ENCODE assay signal across 19 cellular contexts in the genomic region with DNA sequence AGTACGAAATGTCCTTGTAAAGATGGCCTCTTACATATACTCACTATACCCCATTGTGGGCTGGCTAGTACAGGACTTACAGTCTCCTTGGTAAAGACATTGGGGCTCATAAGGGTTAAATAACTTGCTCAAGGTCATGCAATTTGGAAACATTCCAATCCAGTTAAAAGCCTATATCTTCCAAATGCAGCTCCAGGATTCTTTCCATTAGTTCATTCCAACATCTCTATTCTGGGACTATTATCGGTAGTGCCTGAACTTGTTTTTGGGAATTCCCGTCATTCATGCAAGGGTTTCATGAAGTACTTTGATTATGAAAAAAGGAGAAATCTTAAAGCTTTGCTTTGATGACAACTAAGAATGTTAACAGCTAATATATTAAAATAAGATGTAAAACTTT.
DNase-seq lines count a peak whose midpoint lies in the region; ATAC-seq and TF ChIP-seq lines count a peak whose summit lies in the region.
"Had no signal": no experiment of that assay in that cellular context is flagged by ENCODE, and none has a peak within 500 bp of the region (broad histone marks: within the 10 kb centered on the region; RNA-seq: fewer than 3 reads in every experiment).

No MANE protein-coding gene starts in this region.

- H3K9me3 Mint-ChIP-seq in stimulated activated effector memory CD8-positive, alpha-beta T cell treated with anti-CD3 and anti-CD28 coated beads, Interleukin-12 subunit alpha, Interleukin-12 subunit beta, amount 100 ng/mL, for 72 hours: peaks cover 14% of the 10 kb centered on the region
- no peaks in the 10 kb centered on the region for H3K9me3 Mint-ChIP-seq in activated CD4-positive, alpha-beta T cell treated with anti-CD3 and anti-CD28 coated beads for 36 hours (ENCODE audit: low read depth)
- H3K9me3 Mint-ChIP-seq: CD8-positive, alpha-beta T cell had no signal

- peaks cover 2% of the 10 kb centered on the region for H3K27me3 Mint-ChIP-seq in activated CD4-positive, alpha-beta T cell treated with anti-CD3 and anti-CD28 coated beads for 36 hours
- H3K27me3 Mint-ChIP-seq: B cell; CD4-positive, CD25-positive, alpha-beta regulatory T cell had no signal

- no peak for DNase-seq in heart left ventricle
- no peak for DNase-seq in right atrium auricular region (ENCODE audit: low spot score)
- peak; percentile 6 to 15 for DNase-seq in foreskin keratinocyte
- DNase-seq in left ventricle myocardium superior: no peak
- no peak for DNase-seq in stimulated activated effector memory CD8-positive, alpha-beta T cell treated with anti-CD3 and anti-CD28 coated beads, Interleukin-12 subunit alpha, Interleukin-12 subunit beta, amount 100 ng/mL, for 72 hours (ENCODE audit: low spot score in 2 of 2)
- DNase-seq in activated CD4-positive, alpha-beta T cell treated with anti-CD3 and anti-CD28 coated beads for 36 hours: no peak
- DNase-seq: Caco-2; CD4-positive, CD25-positive, alpha-beta regulatory T cell; CD8-positive, alpha-beta T cell; DMS153; DND-41; GDM1; GM23248; H7; HCEC 1CT had no signal

- POLR2A ChIA-PET in activated CD4-positive, alpha-beta T cell treated with anti-CD3 and anti-CD28 coated beads for 36 hours (lab: Charles Lee): no interaction called here

- H3K4me3 ChIP-seq in heart left ventricle (no peak overlapping the region), right atrium auricular region (no peak overlapping the region)
- H3K4me3 ChIP-seq: BLaER1, GM12878, GM23248 had no signal

- peak overlapping the region in 9 of 12 donors; percentile 5 to 81 (median 60) for H3K27ac ChIP-seq in heart left ventricle
- H3K27ac ChIP-seq in right atrium auricular region: peak overlapping the region in 1 of 2 donors; percentile 45
- H3K27ac ChIP-seq in foreskin keratinocyte: no peak overlapping the region
- H3K27ac ChIP-seq: BLaER1, C4-2B, GM23248 had no signal

- intact Hi-C loops in heart left ventricle (cut with DNase I): loop anchor here (5.0 to 10.0 kb wide), 11 partner anchors 39 to 639 kb away; a partner anchor contains a TSS
- intact Hi-C loops in left ventricle myocardium superior (cut with micrococcal nuclease): loop anchor here (10.0 kb wide), 1 partner anchor 636 kb away; no protein-coding TSS in a partner anchor
- intact Hi-C loops in activated CD4-positive, alpha-beta T cell treated with anti-CD3 and anti-CD28 coated beads for 36 hours (cut with DNase I, micrococcal nuclease): loop anchor here (5.0 to 10.0 kb wide), 3 partner anchors 99 to 306 kb away; a partner anchor contains a TSS

- WGBS in heart left ventricle, 4 donors: 50 to 66% (median 59%) methylated on average over 3 of the region's 3 CpGs

- TF ChIP-seq CTCF in heart left ventricle (IDR thresholded peaks at IDR 0.05): no peak
- no peak for TF ChIP-seq CTCF in right atrium auricular region (IDR thresholded peaks at IDR 0.05)
- no peak for TF ChIP-seq CTCF in foreskin keratinocyte (conservative IDR thresholded peaks at IDR 0.05)

- H3K4me3 Mint-ChIP-seq in stimulated activated effector memory CD8-positive, alpha-beta T cell treated with anti-CD3 and anti-CD28 coated beads, Interleukin-12 subunit alpha, Interleukin-12 subunit beta, amount 100 ng/mL, for 72 hours: no peak overlapping the region
- H3K4me3 Mint-ChIP-seq in activated CD4-positive, alpha-beta T cell treated with anti-CD3 and anti-CD28 coated beads for 36 hours: no peak overlapping the region
- H3K4me3 Mint-ChIP-seq: B cell; CD4-positive, CD25-positive, alpha-beta regulatory T cell; CD8-positive, alpha-beta T cell had no signal

- H3K27me3 ChIP-seq in heart left ventricle (no peaks in the 10 kb centered on the region), right atrium auricular region (no peaks in the 10 kb centered on the region), foreskin keratinocyte (no peaks in the 10 kb centered on the region)
- H3K27me3 ChIP-seq: BLaER1 had no signal

- TF ChIP-seq POLR2A in heart left ventricle (IDR thresholded peaks at IDR 0.05): no peak

- H3K4me1 ChIP-seq in heart left ventricle: peaks cover 0 to 12% (median 1%) of the 10 kb centered on the region in 12 donors
- H3K4me1 ChIP-seq in right atrium auricular region: no peaks in the 10 kb centered on the region
- H3K4me1 ChIP-seq in foreskin keratinocyte: no peaks in the 10 kb centered on the region
- H3K4me1 ChIP-seq: BLaER1, Caco-2 had no signal

- H3K27ac Mint-ChIP-seq in stimulated activated effector memory CD8-positive, alpha-beta T cell treated with anti-CD3 and anti-CD28 coated beads, Interleukin-12 subunit alpha, Interleukin-12 subunit beta, amount 100 ng/mL, for 72 hours: no peak overlapping the region
- no peak overlapping the region for H3K27ac Mint-ChIP-seq in activated CD4-positive, alpha-beta T cell treated with anti-CD3 and anti-CD28 coated beads for 36 hours
- H3K27ac Mint-ChIP-seq: B cell; CD4-positive, CD25-positive, alpha-beta regulatory T cell; CD8-positive, alpha-beta T cell had no signal

- CTCF ChIA-PET in activated CD4-positive, alpha-beta T cell treated with anti-CD3 and anti-CD28 coated beads for 36 hours (lab: Charles Lee): interaction anchor here (1.1 kb wide), 1 partner anchor 638 kb away, joined by 7 read pairs; no protein-coding TSS in a partner anchor

- H3K36me3 ChIP-seq in heart left ventricle: no peaks in the 10 kb centered on the region
- H3K36me3 ChIP-seq in right atrium auricular region: no peaks in the 10 kb centered on the region
- H3K36me3 ChIP-seq: BLaER1 had no signal

- H3K4me1 Mint-ChIP-seq in stimulated activated effector memory CD8-positive, alpha-beta T cell treated with anti-CD3 and anti-CD28 coated beads, Interleukin-12 subunit alpha, Interleukin-12 subunit beta, amount 100 ng/mL, for 72 hours: no peaks in the 10 kb centered on the region
- no peaks in the 10 kb centered on the region for H3K4me1 Mint-ChIP-seq in activated CD4-positive, alpha-beta T cell treated with anti-CD3 and anti-CD28 coated beads for 36 hours
- H3K4me1 Mint-ChIP-seq: B cell had no signal

- ATAC-seq in heart left ventricle (peak in 3 of 4 donors; percentile 59 to 69 (median 64)), foreskin keratinocyte (no peak), left ventricle myocardium superior (peak; percentile 54)
- ATAC-seq in stimulated activated effector memory CD8-positive, alpha-beta T cell treated with anti-CD3 and anti-CD28 coated beads, Interleukin-12 subunit alpha, Interleukin-12 subunit beta, amount 100 ng/mL, for 72 hours: no peak
- no peak for ATAC-seq in activated CD4-positive, alpha-beta T cell treated with anti-CD3 and anti-CD28 coated beads for 36 hours
- ATAC-seq: CD8-positive, alpha-beta T cell; GM12878 had no signal

- H3K9me3 ChIP-seq in heart left ventricle (no peaks in the 10 kb centered on the region), right atrium auricular region (no peaks in the 10 kb centered on the region)
- H3K9me3 ChIP-seq: BLaER1, Caco-2 had no signal

- H3K36me3 Mint-ChIP-seq in stimulated activated effector memory CD8-positive, alpha-beta T cell treated with anti-CD3 and anti-CD28 coated beads, Interleukin-12 subunit alpha, Interleukin-12 subunit beta, amount 100 ng/mL, for 72 hours: no peaks in the 10 kb centered on the region
- no peaks in the 10 kb centered on the region for H3K36me3 Mint-ChIP-seq in activated CD4-positive, alpha-beta T cell treated with anti-CD3 and anti-CD28 coated beads for 36 hours (ENCODE audit: low read depth)
- H3K36me3 Mint-ChIP-seq: CD4-positive, CD25-positive, alpha-beta regulatory T cell; CD8-positive, alpha-beta T cell had no signal

Comparison
In these comparisons a context has a peak if more than half of its experiments do, and no peak if none do; other contexts are left out.
1. ATAC-seq: peak in heart left ventricle (3 of 4) and left ventricle myocardium superior (single experiment); none in foreskin keratinocyte (single experiment), stimulated activated effector memory CD8-positive, alpha-beta T cell treated with anti-CD3 and anti-CD28 coated beads, Interleukin-12 subunit alpha, Interleukin-12 subunit beta, amount 100 ng/mL, for 72 hours (single experiment) and activated CD4-positive, alpha-beta T cell treated with anti-CD3 and anti-CD28 coated beads for 36 hours (single experiment).
2. DNase-seq: peak in foreskin keratinocyte (2 of 2); none in heart left ventricle (0 of 5), right atrium auricular region (single experiment), left ventricle myocardium superior (single experiment), stimulated activated effector memory CD8-positive, alpha-beta T cell treated with anti-CD3 and anti-CD28 coated beads, Interleukin-12 subunit alpha, Interleukin-12 subunit beta, amount 100 ng/mL, for 72 hours (0 of 2) and activated CD4-positive, alpha-beta T cell treated with anti-CD3 and anti-CD28 coated beads for 36 hours (single experiment).